ENCODE assay signal across 12 cellular contexts in the genomic region with DNA sequence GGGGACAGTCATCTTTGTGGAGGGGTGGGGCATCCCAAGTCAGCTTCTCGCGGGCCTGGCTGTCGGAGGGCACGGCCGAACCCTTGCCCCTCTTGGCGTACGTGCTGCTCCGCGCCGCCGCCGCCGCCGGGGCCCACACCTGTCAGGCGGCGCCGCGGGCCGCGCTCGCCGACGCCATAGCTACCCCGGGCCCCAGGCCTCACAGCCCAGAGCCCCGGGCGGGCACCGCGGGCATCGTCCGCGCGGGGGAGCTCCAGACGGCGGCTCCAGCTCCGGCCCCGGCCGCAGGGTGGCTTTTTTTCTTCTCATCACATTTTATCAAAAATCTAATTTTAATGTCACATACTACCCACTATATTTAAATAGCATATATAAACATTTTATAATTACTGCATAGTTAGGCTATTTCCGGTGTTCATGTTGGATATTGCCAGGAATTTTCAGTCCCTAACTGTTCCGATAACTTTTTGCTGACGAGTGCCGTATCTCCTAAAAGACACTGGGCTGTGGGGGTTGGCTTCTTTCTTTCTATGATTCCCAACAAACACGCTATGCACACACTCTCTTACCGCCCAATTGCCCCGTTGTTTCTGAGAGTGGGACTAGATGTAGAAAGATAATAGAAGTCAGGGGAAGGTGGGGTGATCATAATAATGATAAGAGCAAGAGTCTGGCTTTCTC. TPM values are rescaled to one million over a fixed set of nuclear protein-coding genes. Genes with fewer than 3 reads are reported as not detected.
A peak's percentile ranks its signal among the peaks of the same experiment; 100 is the strongest.
DNase-seq lines count a peak whose midpoint lies in the region; ATAC-seq, FAIRE-seq and TF ChIP-seq lines count a peak whose summit lies in the region.
"Not testable (repeated sequence)": the region's sequence is repeated elsewhere in the genome, so short reads cannot be mapped to it uniquely, and the experiment has no call there.
"Had no signal": no experiment of that assay in that cellular context is flagged by ENCODE, and none has a peak within 500 bp of the region (broad histone marks: within the 10 kb centered on the region; RNA-seq: fewer than 3 reads in every experiment).

No MANE protein-coding gene starts in this region.

- DNase-seq in DMS114 treated with DMSO at 0.1 percent for 48 hours (lab: John Stamatoyannopoulos, UW; ENCODE audit: unreplicated experiment) (peak; percentile 13), SK-N-MC (ENCODE audit: low read depth, low spot score) (peak; percentile 28), ascending aorta (ENCODE audit: low spot score in 2 of 2) (peak in 1 of 2 donors; percentile 63), heart right ventricle (peak in 1 of 2 donors; percentile 19), pancreas (peak in 2 of 6 donors; percentile 48 to 74)
- DNase-seq in left lobe of liver (ENCODE audit: low spot score); tibial artery: not testable (repeated sequence)

- TF ChIP-seq CTCF in ascending aorta (IDR thresholded peaks at IDR 0.05) (peak in 2 of 3 experiments; percentile 22 to 47), heart right ventricle (IDR thresholded peaks at IDR 0.05) (peak in 7 of 9 donors; percentile 18 to 45 (median 34)), tibial artery (IDR thresholded peaks at IDR 0.05) (peak; percentile 49 to 51)
- not testable (repeated sequence) for TF ChIP-seq CTCF in pancreas (IDR thresholded peaks at IDR 0.05)

- H3K4me1 ChIP-seq in ascending aorta, heart right ventricle, pancreas, tibial artery: not testable (repeated sequence)

- not testable (repeated sequence) for H3K9me3 ChIP-seq in SK-N-MC (ENCODE audit: low read depth, low read length); ascending aorta; heart right ventricle; pancreas; tibial artery

- not testable (repeated sequence) for H3K27me3 ChIP-seq in ascending aorta, heart right ventricle, pancreas, tibial artery

- H3K4me3 ChIP-seq in SK-N-MC (peak overlapping the region; percentile 80), ascending aorta (peak overlapping the region; percentile 10 to 47), heart right ventricle (peak overlapping the region in 4 of 10 donors; percentile 9 to 34 (median 15)), tibial artery (peak overlapping the region; percentile 28 to 37)
- not testable (repeated sequence) for H3K4me3 ChIP-seq in pancreas

- peak overlapping the region; percentile 80 for H3K9ac ChIP-seq in SK-N-MC (ENCODE audit: insufficient read length)

- H3K27ac ChIP-seq in SK-N-MC (peak overlapping the region; percentile 95), tibial artery (peak overlapping the region in 1 of 2 donors; percentile 17)
- not testable (repeated sequence) for H3K27ac ChIP-seq in ascending aorta, heart right ventricle, pancreas

- intact Hi-C loops in ascending aorta (cut with DNase I) = loop anchor here (5.0 kb wide), 1 partner anchor 169 kb away; no protein-coding TSS in a partner anchor
- intact Hi-C loops in heart right ventricle (cut with DNase I); pancreas (cut with DNase I): not testable (repeated sequence)
- intact Hi-C loops in tibial artery (cut with DNase I; ENCODE audit: low total_unique reads) = loop anchor here (10.0 kb wide), 1 partner anchor 166 kb away; no protein-coding TSS in a partner anchor

- not testable (repeated sequence) for H3K36me3 ChIP-seq in SK-N-MC (ENCODE audit: insufficient read depth, low read length); ascending aorta; heart right ventricle; pancreas; tibial artery

- ATAC-seq in esophagus mucosa (peak; percentile 25), heart right ventricle (peak in 4 of 8 donors; percentile 24 to 74 (median 30)), left lobe of liver (peak; percentile 37), pancreas (peak in 3 of 4 donors; percentile 41 to 79 (median 79))

- 63 to 78% methylated on average over 37 to 44 of the region's 44 CpGs for WGBS in heart right ventricle, 2 donors
- WGBS in pancreas, 2 donors = 66 to 74% methylated on average over 44 of the region's 44 CpGs

- not testable (repeated sequence) for FAIRE-seq in pancreas (lab: Jason Lieb, UNC)

RNA-seq across cellular contexts. Expression of a gene that starts 25.2 kb away (rescaled TPM):
- not detected for total RNA-seq in ascending aorta
- total RNA-seq in esophagus mucosa = 0.48 TPM
- total RNA-seq in heart right ventricle = not detected
- polyA plus RNA-seq in heart right ventricle = not detected
- total RNA-seq in left lobe of liver = not detected
- 1 to 10 TPM; 2.8 to 5.2 (median 3.6) TPM for total RNA-seq in pancreas
- 1 to 10 TPM in 1 of 2 donors, under 1 TPM in 1; 0.38 to 1.6 TPM for polyA plus RNA-seq in pancreas
- total RNA-seq: Daoy, HFFc6, Right ventricle myocardium superior had no signal
- polyA plus RNA-seq: AG04450 had no signal
